11 cellular contexts compared by ENCODE assay signal in the genomic region with DNA sequence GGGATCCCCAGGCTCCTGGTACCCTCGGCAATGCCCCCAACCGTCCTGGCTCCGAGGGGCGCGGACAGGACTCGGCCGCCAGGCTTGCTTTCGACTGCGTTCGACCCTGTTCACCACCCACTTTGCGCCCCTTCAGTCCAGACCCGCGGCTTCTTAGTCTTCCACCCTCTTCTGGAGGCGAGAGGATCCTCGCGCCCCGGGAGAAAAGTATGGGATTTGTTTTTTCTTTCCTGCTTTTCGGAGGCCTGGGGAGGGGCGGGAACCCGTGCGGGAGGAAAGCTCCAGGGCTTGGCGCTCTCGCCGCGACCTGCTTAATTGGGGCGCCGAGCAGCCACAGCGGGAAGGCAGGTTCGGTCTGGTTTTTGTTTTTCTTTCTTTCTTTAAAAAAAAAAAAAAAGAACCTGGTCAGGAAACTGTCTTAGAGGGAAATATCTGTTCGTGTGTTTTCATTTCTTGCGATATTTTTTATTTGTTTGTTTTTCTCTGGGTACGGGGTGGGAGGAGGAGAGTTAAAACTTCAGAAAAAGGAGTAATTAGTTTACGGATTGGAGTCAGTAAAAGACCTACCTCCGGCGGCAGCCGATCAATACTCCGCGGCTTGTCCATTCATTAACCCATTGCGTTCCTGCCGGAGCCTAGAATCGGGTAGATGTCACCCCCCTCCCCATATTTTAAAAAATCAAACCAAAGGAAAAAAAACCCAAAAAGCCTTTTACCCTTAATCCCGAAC. TPM values are rescaled to one million over a fixed set of nuclear protein-coding genes. Genes with fewer than 3 reads are reported as not detected.
DNase-seq lines count a peak whose midpoint lies in the region; ATAC-seq and TF ChIP-seq lines count a peak whose summit lies in the region.
"Had no signal": no experiment of that assay in that cellular context is flagged by ENCODE, and none has a peak within 500 bp of the region (broad histone marks: within the 10 kb centered on the region; RNA-seq: fewer than 3 reads in every experiment).

No MANE protein-coding gene starts in this region.

- BruUV-seq in A673 (replicated peaks; lab: Mats Ljungman, UMichigan) = no TSS peak

- TF ChIP-seq CTCF in A673 (conservative IDR thresholded peaks at IDR 0.05; ENCODE audit: low read depth, low read length) = no peak

- POLR2A ChIA-PET in A673 (lab: Charles Lee; ENCODE audit: low non-redundant PET) = no interaction called here
- POLR2A ChIA-PET in HEK293T (lab: Yijun Ruan, JAX) = no interaction called here
- POLR2A ChIA-PET in naive thymus-derived CD4-positive, alpha-beta T cell (lab: Charles Lee) = no interaction called here

- H3K36me3 ChIP-seq in A673 (ENCODE audit: insufficient read depth, low read length, poor library complexity, severe bottlenecking) = no peaks in the 10 kb centered on the region
- no peaks in the 10 kb centered on the region for H3K36me3 ChIP-seq in naive thymus-derived CD4-positive, alpha-beta T cell (ENCODE audit: control insufficient read depth in 2 of 3, insufficient read depth in 3 of 3, low read length in 3 of 3)

- H3K9me3 Mint-ChIP-seq in naive thymus-derived CD4-positive, alpha-beta T cell = peaks cover 0 to 3% (median 0%) of the 10 kb centered on the region in 11 donors

- peaks cover 0 to 5% (median 0%) of the 10 kb centered on the region in 5 donors for H3K36me3 Mint-ChIP-seq in naive thymus-derived CD4-positive, alpha-beta T cell

- H3K27me3 Mint-ChIP-seq in naive thymus-derived CD4-positive, alpha-beta T cell = peaks cover 64 to 93% (median 75%) of the 10 kb centered on the region in 5 donors

- peak overlapping the region; percentile 34 to 85 (median 70) for H3K4me3 Mint-ChIP-seq in naive thymus-derived CD4-positive, alpha-beta T cell

- peaks cover 100% of the 10 kb centered on the region for H3K27me3 ChIP-seq in A673 (replicated peaks; ENCODE audit: insufficient read depth, low read depth, low read length, poor library complexity)
- peaks cover 0 to 21% of the 10 kb centered on the region in 2 donors for H3K27me3 ChIP-seq in naive thymus-derived CD4-positive, alpha-beta T cell (ENCODE audit: control insufficient read depth in 2 of 2, insufficient read depth in 2 of 2, low read length in 2 of 2)

- no peak overlapping the region for H3K27ac ChIP-seq in A673 (ENCODE audit: low read depth, low read length, poor library complexity, severe bottlenecking)
- H3K27ac ChIP-seq in cingulate gyrus (ENCODE audit: low read depth, low read length) = peak overlapping the region; percentile 88
- no peak overlapping the region for H3K27ac ChIP-seq in naive thymus-derived CD4-positive, alpha-beta T cell (ENCODE audit: low read depth, low read length)
- H3K27ac ChIP-seq: foreskin keratinocyte had no signal

- H3K4me1 Mint-ChIP-seq in naive thymus-derived CD4-positive, alpha-beta T cell = peaks cover 16 to 50% (median 45%) of the 10 kb centered on the region in 7 donors

- H3K9me3 ChIP-seq in A673 (ENCODE audit: low read depth, low read length, poor library complexity, severe bottlenecking) = no peaks in the 10 kb centered on the region
- H3K9me3 ChIP-seq in naive thymus-derived CD4-positive, alpha-beta T cell (ENCODE audit: control insufficient read depth in 2 of 3, low read length in 3 of 3) = no peaks in the 10 kb centered on the region

- intact Hi-C loops in A673 (cut with micrococcal nuclease; ENCODE audit: unreplicated experiment) (loop anchor here (10.0 kb wide), 1 partner anchor 501 kb away; the partner anchor contains the start of gene RAB11FIP2), left colon (cut with DNase I, micrococcal nuclease) (no loop called here)
- intact Hi-C loops in naive thymus-derived CD4-positive, alpha-beta T cell (cut with micrococcal nuclease) = loop anchor here in 1 of 2 donors (5.0 kb wide), 1 partner anchor 377 kb away; no protein-coding TSS in a partner anchor

- DNase-seq in A673 (ENCODE audit: low spot score) (no peak), HEK293T (ENCODE audit: extremely low spot score) (peak; percentile 37), SK-N-DZ (ENCODE audit: low spot score) (no peak), left colon (no peak)
- no peak for DNase-seq in naive thymus-derived CD4-positive, alpha-beta T cell
- DNase-seq in effector CD8-positive, alpha-beta T cell (lab: John Stamatoyannopoulos, UW) = no peak
- DNase-seq: NCI-H1436 treated with DMSO at 0.1 percent for 48 hours had no signal

- CTCF ChIA-PET in A673 (lab: Charles Lee) = no interaction called here
- CTCF ChIA-PET in HEK293T (lab: Yijun Ruan, JAX) = no interaction called here
- CTCF ChIA-PET in naive thymus-derived CD4-positive, alpha-beta T cell (lab: Charles Lee) = no interaction called here

- ATAC-seq in naive thymus-derived CD4-positive, alpha-beta T cell = no peak
- no peak for ATAC-seq in left colon
- ATAC-seq in GM21825 (IDR thresholded peaks at IDR 0.05; ENCODE audit: unreplicated experiment) = no peak
- ATAC-seq: HCT116 had no signal

- H3K4me3 ChIP-seq in A673 (ENCODE audit: low read depth, low read length, poor library complexity, severe bottlenecking) = peak overlapping the region; percentile 26
- no peak overlapping the region for H3K4me3 ChIP-seq in naive thymus-derived CD4-positive, alpha-beta T cell (ENCODE audit: low read length)

- peak overlapping the region in 1 of 9 donors; percentile 74 for H3K27ac Mint-ChIP-seq in naive thymus-derived CD4-positive, alpha-beta T cell

- peaks cover 11% of the 10 kb centered on the region for H3K4me1 ChIP-seq in A673 (ENCODE audit: insufficient read depth, low read length, poor library complexity, severe bottlenecking)
- H3K4me1 ChIP-seq in naive thymus-derived CD4-positive, alpha-beta T cell (ENCODE audit: control insufficient read depth in 2 of 2, insufficient read depth in 2 of 2, low read length in 2 of 2) = no peaks in the 10 kb centered on the region
- H3K4me1 ChIP-seq: foreskin keratinocyte had no signal

TF ChIP-seq in HEK293T, 16 proteins besides CTCF, POLR2A, EP300 and RAD21:
- TF ChIP-seq LEF1 (IDR thresholded peaks at IDR 0.05; ENCODE audit: borderline replicate concordance) = no peak
- TF ChIP-seq ZNF384 (IDR thresholded peaks at IDR 0.05) = no peak
- TF ChIP-seq ARNT (IDR thresholded peaks at IDR 0.05) = no peak
- no peak for TF ChIP-seq BHLHE40 (IDR thresholded peaks at IDR 0.05; ENCODE audit: borderline replicate concordance)
- TF ChIP-seq ELF4 (IDR thresholded peaks at IDR 0.05) = no peak
- TF ChIP-seq TARDBP (IDR thresholded peaks at IDR 0.05) = no peak
- TF ChIP-seq HDGF (IDR thresholded peaks at IDR 0.05; ENCODE audit: borderline replicate concordance) = no peak
- no peak for TF ChIP-seq CTBP1 (IDR thresholded peaks at IDR 0.05; ENCODE audit: borderline replicate concordance)
- no peak for TF ChIP-seq SUZ12 (IDR thresholded peaks at IDR 0.05)
- no peak for TF ChIP-seq NFRKB (IDR thresholded peaks at IDR 0.05)
- no peak for TF ChIP-seq FOXA1 (IDR thresholded peaks at IDR 0.05)
- no peak for TF ChIP-seq PKNOX1 (IDR thresholded peaks at IDR 0.05)
- TF ChIP-seq FOXK2 (IDR thresholded peaks at IDR 0.05) = no peak
- TF ChIP-seq L3MBTL2 (conservative IDR thresholded peaks at IDR 0.05) = no peak; the same call in 1 of the 2 replicates

RNA-seq across cellular contexts. Expression of gene EMX2, which starts 1.6 kb away (rescaled TPM):
- not detected in 2 replicates for total RNA-seq in A673 (2021)
- not detected for total RNA-seq in naive thymus-derived CD4-positive, alpha-beta T cell
- polyA plus RNA-seq in naive thymus-derived CD4-positive, alpha-beta T cell = not detected
- not detected in 2 replicates for polyA plus RNA-seq in SK-N-DZ (2014; cell fraction: cytosol; rRNA removed)
- polyA plus RNA-seq in SK-N-DZ (2014; cell fraction: nucleus; rRNA removed) = not detected in 2 replicates
- total RNA-seq in left colon = under 1 TPM in 1 of 2 donors, not detected in 1; 0.31 TPM
